14 cellular contexts compared by ENCODE assay signal in genomic region chr13:26708007-26708297, GRCh38. TPM values are rescaled to one million over a fixed set of nuclear protein-coding genes. Genes with fewer than 3 reads are reported as not detected.
DNase-seq lines count a peak whose midpoint lies in the region; ATAC-seq, FAIRE-seq and TF ChIP-seq lines count a peak whose summit lies in the region.
"Had no signal": no experiment of that assay in that cellular context is flagged by ENCODE, and none has a peak within 500 bp of the region (broad histone marks: within the 10 kb centered on the region; RNA-seq: fewer than 3 reads in every experiment).

No MANE protein-coding gene starts in this region.

- H2BK120ac ChIP-seq in H1 (replicated peaks; ENCODE audit: low read depth, low read length), result no peak overlapping the region

- POLR2A ChIA-PET in activated CD8-positive, alpha-beta T cell treated with anti-CD3 and anti-CD28 coated beads for 36 hours (lab: Charles Lee), result no interaction called here
- POLR2A ChIA-PET in activated CD8-positive, alpha-beta T cell treated with anti-CD3 and anti-CD28 coated beads, Interleukin-2, amount 10 ng/mL, durations not matched to agents 7 days and 5 days (lab: Charles Lee), result no interaction called here
- POLR2A ChIA-PET in PC-3 (lab: Charles Lee; ENCODE audit: unreplicated experiment), result no interaction called here
- POLR2A ChIA-PET in H1 (lab: Charles Lee; ENCODE audit: partially characterized antibody), result no interaction called here

- H3K4me3 Mint-ChIP-seq in activated CD8-positive, alpha-beta T cell treated with anti-CD3 and anti-CD28 coated beads for 36 hours, result no peak overlapping the region
- no peak overlapping the region for H3K4me3 Mint-ChIP-seq in activated CD8-positive, alpha-beta T cell treated with anti-CD3 and anti-CD28 coated beads, Interleukin-2, amount 10 ng/mL, durations not matched to agents 7 days and 5 days
- H3K4me3 Mint-ChIP-seq: CD8-positive, alpha-beta T cell had no signal

- H3K9ac ChIP-seq in PC-3 (ENCODE audit: low read length) (no peak overlapping the region), H1 (replicated peaks in 1 of 4; ENCODE audit: extremely low read depth in 1 of 4, low read depth in 3 of 4, low read length in 3 of 4) (no peak overlapping the region)
- H3K9ac ChIP-seq: BLaER1, KMS-11 had no signal

- peak; percentile 10 for TF ChIP-seq CTCF in activated CD8-positive, alpha-beta T cell treated with anti-CD3 and anti-CD28 coated beads for 36 hours (IDR thresholded peaks at IDR 0.05)
- 0 out of 2 replicates have a peak, but pooled peaks have one; percentile 11 for TF ChIP-seq CTCF in PC-3 (conservative IDR thresholded peaks at IDR 0.05; ENCODE audit: low read depth, low read length)
- TF ChIP-seq CTCF in H1 (IDR thresholded peaks at IDR 0.05; ENCODE audit: control extremely low read depth in 1 of 3, insufficient read depth in 1 of 3, low read depth in 1 of 3, low read length in 3 of 3), result no peak

- H3K9me3 ChIP-seq in PC-3 (ENCODE audit: low read length) (no peaks in the 10 kb centered on the region), H1 (ENCODE audit: insufficient read depth in 2 of 2, low read depth in 1 of 2, low read length in 1 of 2) (peaks cover 4 to 7% of the 10 kb centered on the region in 2 experiments; a peak in 2 of 4 replicates)
- H3K9me3 ChIP-seq: BLaER1 had no signal

- intact Hi-C loops in activated CD8-positive, alpha-beta T cell treated with anti-CD3 and anti-CD28 coated beads for 36 hours (cut with micrococcal nuclease), result loop anchor here (5.0 kb wide), 2 partner anchors 164 to 224 kb away; no protein-coding TSS in a partner anchor
- intact Hi-C loops in PC-3 (cut with micrococcal nuclease), result loop anchor here (5.0 kb wide), 1 partner anchor 164 kb away; no protein-coding TSS in a partner anchor
- intact Hi-C loops in left ventricle myocardium superior (cut with micrococcal nuclease), result no loop called here

- H3K4me2 ChIP-seq in PC-3 (ENCODE audit: low read length) (no peak overlapping the region), H1 (ENCODE audit: insufficient read depth in 1 of 2, low read depth in 2 of 2, low read length in 2 of 2) (no peak overlapping the region)
- H3K4me2 ChIP-seq: BLaER1, KMS-11 had no signal

- no peak overlapping the region for H3K27ac Mint-ChIP-seq in activated CD8-positive, alpha-beta T cell treated with anti-CD3 and anti-CD28 coated beads for 36 hours
- no peak overlapping the region for H3K27ac Mint-ChIP-seq in activated CD8-positive, alpha-beta T cell treated with anti-CD3 and anti-CD28 coated beads, Interleukin-2, amount 10 ng/mL, durations not matched to agents 7 days and 5 days
- H3K27ac Mint-ChIP-seq: CD8-positive, alpha-beta T cell had no signal

- peak; percentile 24 for ATAC-seq in activated CD8-positive, alpha-beta T cell treated with anti-CD3 and anti-CD28 coated beads for 36 hours
- ATAC-seq in activated CD8-positive, alpha-beta T cell treated with anti-CD3 and anti-CD28 coated beads, Interleukin-2, amount 10 ng/mL, durations not matched to agents 7 days and 5 days, result no peak
- ATAC-seq in PC-3 (no peak), GM19035 (IDR thresholded peaks at IDR 0.05; ENCODE audit: unreplicated experiment) (no peak), left ventricle myocardium superior (no peak)

- no peaks in the 10 kb centered on the region for H3K79me1 ChIP-seq in H1 (ENCODE audit: low read depth, low read length)

- 93% methylated on average over 6 of the region's 6 CpGs; no CpG with 5 or more reads in 1 of the 2 experiments for WGBS in H1 (ENCODE audit: extremely low coverage in 1 of 2, insufficient coverage in 1 of 2, insufficient read length in 1 of 2, insufficient replicate concordance in 2 of 2, low coverage in 1 of 2, low lambda C conversion rate in 2 of 2, missing lambda C conversion rate in 1 of 2), 2 experiments

- peak overlapping the region; percentile 18; the same call in 1 of the 2 replicates for H4K8ac ChIP-seq in H1 (ENCODE audit: extremely low read depth, insufficient read depth, low read length)

- no peak for TF ChIP-seq POLR2A in H1 (IDR thresholded peaks at IDR 0.05; ENCODE audit: control extremely low read depth in 1 of 2, low read depth in 2 of 2, low read length in 2 of 2)

- no TSS peak for BruUV-seq in PC-3 (replicated peaks; lab: Mats Ljungman, UMichigan)

- no peak overlapping the region for H4K91ac ChIP-seq in H1 (replicated peaks; ENCODE audit: insufficient read length, low read length)

- H2AFZ ChIP-seq in PC-3 (ENCODE audit: low read length), result no peak overlapping the region
- no peak overlapping the region for H2AFZ ChIP-seq in H1 (ENCODE audit: low read length)

- no peak overlapping the region for H3K14ac ChIP-seq in H1 (ENCODE audit: insufficient read length)

- no peak overlapping the region for H2BK12ac ChIP-seq in H1 (ENCODE audit: low read depth, low read length)

- no peak overlapping the region for H2BK15ac ChIP-seq in H1 (ENCODE audit: low read length)

- H3K23ac ChIP-seq in H1 (ENCODE audit: insufficient read length), result no peak overlapping the region

- H3K4me1 ChIP-seq in PC-3 (ENCODE audit: insufficient read depth, low read length), result no peaks in the 10 kb centered on the region
- H3K4me1 ChIP-seq in H1 (replicated peaks in 1 of 4; ENCODE audit: control insufficient read depth in 3 of 4, insufficient read depth in 4 of 4, low read length in 3 of 4), result peaks cover 1 to 10% (median 4%) of the 10 kb centered on the region in 4 experiments; a peak in 5 of 7 replicates

- H3K79me2 ChIP-seq in PC-3 (ENCODE audit: low read length) (no peaks in the 10 kb centered on the region), H1 (ENCODE audit: control insufficient read depth in 1 of 2, insufficient read depth in 2 of 2, low read length in 2 of 2) (no peaks in the 10 kb centered on the region)

- H3K27ac ChIP-seq in PC-3 (ENCODE audit: low read length) (no peak overlapping the region), H1 (ENCODE audit: low read depth, low read length) (no peak overlapping the region)
- H3K27ac ChIP-seq: BLaER1, KMS-11 had no signal

- no peak overlapping the region for H4K5ac ChIP-seq in H1 (ENCODE audit: insufficient read length, low read depth, low read length)

- no peak overlapping the region for H3K56ac ChIP-seq in H1 (replicated peaks; ENCODE audit: insufficient read length, low read depth, low read length)

- no peak overlapping the region for H2BK5ac ChIP-seq in H1 (ENCODE audit: low read depth, low read length)

- H3K4me3 ChIP-seq in PC-3 (ENCODE audit: low read length), result no peak overlapping the region
- H3K4me3 ChIP-seq in H1 (ENCODE audit: extremely low read depth in 1 of 4, insufficient read depth in 2 of 4, low read depth in 3 of 4, low read length in 4 of 4), result no peak overlapping the region
- H3K4me3 ChIP-seq: BLaER1 had no signal

- H3F3A ChIP-seq in PC-3 (ENCODE audit: low read length, unreplicated experiment), result no peaks in the 10 kb centered on the region

- no peak overlapping the region for H3K4ac ChIP-seq in H1 (replicated peaks; ENCODE audit: insufficient read length, low read depth, low read length)

- H2BK20ac ChIP-seq in H1 (ENCODE audit: low read length), result no peak overlapping the region

- TF ChIP-seq RAD21 in H1 (IDR thresholded peaks at IDR 0.05 in 1 of 2, conservative IDR thresholded peaks at IDR 0.05 in 1 of 2; ENCODE audit: low read depth in 2 of 2, low read length in 2 of 2), result no peak

- no peaks in the 10 kb centered on the region for H3K27me3 Mint-ChIP-seq in activated CD8-positive, alpha-beta T cell treated with anti-CD3 and anti-CD28 coated beads for 36 hours
- peaks cover 2% of the 10 kb centered on the region for H3K27me3 Mint-ChIP-seq in activated CD8-positive, alpha-beta T cell treated with anti-CD3 and anti-CD28 coated beads, Interleukin-2, amount 10 ng/mL, durations not matched to agents 7 days and 5 days (ENCODE audit: low read depth)

- H4K20me1 ChIP-seq in PC-3 (ENCODE audit: low read length), result no peaks in the 10 kb centered on the region
- H4K20me1 ChIP-seq in H1 (replicated peaks in 1 of 2; ENCODE audit: control insufficient read depth in 1 of 2, insufficient read depth in 2 of 2, low read length in 2 of 2), result no peaks in the 10 kb centered on the region
- H4K20me1 ChIP-seq: BLaER1 had no signal

- H2AK5ac ChIP-seq in H1 (ENCODE audit: low read depth, low read length), result no peak overlapping the region

- no peaks in the 10 kb centered on the region for H3K23me2 ChIP-seq in H1 (ENCODE audit: low read depth, low read length)

- no peaks in the 10 kb centered on the region for H3K36me3 Mint-ChIP-seq in activated CD8-positive, alpha-beta T cell treated with anti-CD3 and anti-CD28 coated beads for 36 hours (ENCODE audit: low read depth)
- H3K36me3 Mint-ChIP-seq in activated CD8-positive, alpha-beta T cell treated with anti-CD3 and anti-CD28 coated beads, Interleukin-2, amount 10 ng/mL, durations not matched to agents 7 days and 5 days (ENCODE audit: low read depth), result no peaks in the 10 kb centered on the region
- H3K36me3 Mint-ChIP-seq: CD8-positive, alpha-beta T cell had no signal

- no peak for TF ChIP-seq EP300 in H1 (IDR thresholded peaks at IDR 0.05; ENCODE audit: borderline replicate concordance in 1 of 2, low read depth in 2 of 2, low read length in 2 of 2)

- no peak for DNase-seq in activated CD8-positive, alpha-beta T cell treated with anti-CD3 and anti-CD28 coated beads for 36 hours
- DNase-seq in activated CD8-positive, alpha-beta T cell treated with anti-CD3 and anti-CD28 coated beads, Interleukin-2, amount 10 ng/mL, durations not matched to agents 7 days and 5 days, result no peak
- no peak for DNase-seq in PC-3
- no peak for DNase-seq in H1 (ENCODE audit: low read depth in 1 of 2, low spot score in 2 of 2)
- DNase-seq in SHP77 (lab: John Stamatoyannopoulos, UW), result no peak
- no peak for DNase-seq in dermis blood vessel endothelial cell
- no peak for DNase-seq in left ventricle myocardium superior

- no peak overlapping the region for H3K18ac ChIP-seq in H1 (ENCODE audit: extremely low read depth, low read length)

- H3K9me3 Mint-ChIP-seq in activated CD8-positive, alpha-beta T cell treated with anti-CD3 and anti-CD28 coated beads for 36 hours, result peaks cover 4% of the 10 kb centered on the region
- no peaks in the 10 kb centered on the region for H3K9me3 Mint-ChIP-seq in activated CD8-positive, alpha-beta T cell treated with anti-CD3 and anti-CD28 coated beads, Interleukin-2, amount 10 ng/mL, durations not matched to agents 7 days and 5 days (ENCODE audit: insufficient read depth)

- FAIRE-seq in H1 (lab: Jason Lieb, UNC), result no peak
- FAIRE-seq: A204.1 had no signal

- peaks cover 7% of the 10 kb centered on the region for H3K4me1 Mint-ChIP-seq in activated CD8-positive, alpha-beta T cell treated with anti-CD3 and anti-CD28 coated beads for 36 hours (ENCODE audit: low read depth)
- peaks cover 6% of the 10 kb centered on the region for H3K4me1 Mint-ChIP-seq in activated CD8-positive, alpha-beta T cell treated with anti-CD3 and anti-CD28 coated beads, Interleukin-2, amount 10 ng/mL, durations not matched to agents 7 days and 5 days (ENCODE audit: low read depth)

- no peaks in the 10 kb centered on the region for H3K9me2 ChIP-seq in PC-3 (replicated peaks; ENCODE audit: low read length)

- CTCF ChIA-PET in activated CD8-positive, alpha-beta T cell treated with anti-CD3 and anti-CD28 coated beads for 36 hours (lab: Charles Lee), result interaction anchor here (0.8 to 6.1 kb wide), 8 partner anchors 10 to 238 kb away, joined by 4 to 38 read pairs (median 5); no protein-coding TSS in a partner anchor
- CTCF ChIA-PET in activated CD8-positive, alpha-beta T cell treated with anti-CD3 and anti-CD28 coated beads, Interleukin-2, amount 10 ng/mL, durations not matched to agents 7 days and 5 days (lab: Charles Lee), result interaction anchor here (0.6 to 7.1 kb wide), 9 partner anchors 10 to 553 kb away, joined by 3 to 71 read pairs (median 6); no protein-coding TSS in a partner anchor
- CTCF ChIA-PET in PC-3 (lab: Charles Lee), result interaction anchor here (0.6 to 0.7 kb wide), 2 partner anchors 203 to 222 kb away, joined by 5 to 7 read pairs; no protein-coding TSS in a partner anchor
- CTCF ChIA-PET in H1 (lab: Charles Lee; ENCODE audit: partially characterized antibody), result interaction anchor here (0.6 to 11.9 kb wide), 22 partner anchors 9 to 532 kb away, joined by 3 to 131 read pairs (median 3); no protein-coding TSS in a partner anchor

- peaks cover 27% of the 10 kb centered on the region for H3K27me3 ChIP-seq in PC-3 (ENCODE audit: low read length)
- no peaks in the 10 kb centered on the region for H3K27me3 ChIP-seq in H1 (replicated peaks in 1 of 4; ENCODE audit: control insufficient read depth in 3 of 4, extremely low read depth in 1 of 4, insufficient read depth in 3 of 4, low read length in 3 of 4)
- H3K27me3 ChIP-seq: BLaER1 had no signal

- no peaks in the 10 kb centered on the region for H3K36me3 ChIP-seq in PC-3 (ENCODE audit: low read depth, low read length)
- no peaks in the 10 kb centered on the region for H3K36me3 ChIP-seq in H1 (ENCODE audit: control insufficient read depth in 2 of 4, insufficient read depth in 4 of 4, low read length in 3 of 4)
- H3K36me3 ChIP-seq: BLaER1 had no signal

RNA-seq across cellular contexts. Expression of gene GPR12, which starts 52.6 kb away (rescaled TPM):
- total RNA-seq in activated CD8-positive, alpha-beta T cell treated with anti-CD3 and anti-CD28 coated beads for 36 hours, result not detected
- total RNA-seq in activated CD8-positive, alpha-beta T cell treated with anti-CD3 and anti-CD28 coated beads, Interleukin-2, amount 10 ng/mL, durations not matched to agents 7 days and 5 days, result not detected
- not detected in 2 replicates for total RNA-seq in PC-3 (2014; rRNA removed)
- 0.15 TPM in 2 replicates for total RNA-seq in H1 (2021; fragmentation: NEBNext Ultra II Directional; extraction: Animal tissue kit (Norgen Biotek cat#: 25700))
- polyA plus RNA-seq in H1 (2011; rRNA removed), result 0.27 and 0.53 TPM in 2 replicates
- 0.21 TPM for polyA plus RNA-seq in H1 (2011; cell fraction: cytosol; rRNA removed)
- polyA plus RNA-seq in H1 (2011; cell fraction: nucleus; rRNA removed), result 0.53 TPM
- 0.10 to 0.15 TPM (median 0.12 TPM) in 4 replicates for polyA plus RNA-seq in H1 (2012, experiment 1 of 2)
- 0.08 TPM for polyA plus RNA-seq in H1 (2012, experiment 2 of 2)
- 0.08 TPM for polyA plus RNA-seq in H1 (2013, experiment 1 of 2)
- 0.09 TPM for polyA plus RNA-seq in H1 (2013, experiment 2 of 2)
- polyA minus RNA-seq in H1 (2011; rRNA and poly(A)+ RNA removed), result 0.06 and 0.22 TPM in 2 replicates
- not detected for polyA minus RNA-seq in H1 (2011; cell fraction: cytosol; rRNA and poly(A)+ RNA removed)
- polyA minus RNA-seq in H1 (2011; cell fraction: nucleus; rRNA and poly(A)+ RNA removed), result 0.40 TPM
- not detected in 2 replicates for total RNA-seq in dermis blood vessel endothelial cell
- total RNA-seq in left ventricle myocardium superior, result 0.15 TPM
- total RNA-seq: CD8-positive, alpha-beta T cell; NCI-H460; SK-MEL-5 had no signal

Comparison
In these comparisons a context has a peak if more than half of its experiments do, and no peak if none do; other contexts are left out.
1. CTCF ChIP-seq: peak in activated CD8-positive, alpha-beta T cell treated with anti-CD3 and anti-CD28 coated beads for 36 hours (single experiment) and PC-3 (single experiment); none in H1 (0 of 3).